25 cellular contexts compared by ENCODE assay signal in genomic region chr21:36841866-36842265, GRCh38.
"Had no signal": no experiment of that assay in that cellular context is flagged by ENCODE, and none has a peak within 500 bp of the region (broad histone marks: within the 10 kb centered on the region; RNA-seq: fewer than 3 reads in every experiment).

No MANE protein-coding gene starts in this region.

- H3K36me3 ChIP-seq: cardiac muscle cell, left lung, neural progenitor cell, right atrium auricular region, tibial artery had no signal

- H3K27ac ChIP-seq: cardiac muscle cell, hepatocyte, left lung, neural progenitor cell, psoas muscle, right atrium auricular region, spleen, tibial artery had no signal

- H3K4me1 Mint-ChIP-seq: activated naive CD8-positive, alpha-beta T cell treated with anti-CD3 and anti-CD28 coated beads for 36 hours; WTC11 had no signal

- H2AFZ ChIP-seq: hepatocyte, neural progenitor cell had no signal

- H3K9me3 Mint-ChIP-seq: activated naive CD8-positive, alpha-beta T cell treated with anti-CD3 and anti-CD28 coated beads for 36 hours; activated T-cell treated with anti-CD3 and anti-CD28 coated beads, Interleukin-2, amount 50 U/mL, for 4 hours; activated T-helper 2 cell treated with anti-CD3 and anti-CD28 coated beads, Interferon-gamma antibody, Interleukin-2, Interleukin-4, amounts not matched to agents 10 μg/mL and 5 μg/mL and 100 μg/mL, durations not matched to agents 14 hours and 24 hours and 36 hours; naive thymus-derived CD4-positive, alpha-beta T cell; neural progenitor cell; stimulated activated naive CD8-positive, alpha-beta T cell treated with anti-CD3 and anti-CD28 coated beads, Interleukin-15, amount 100 ng/mL, for 72 hours; WTC11 had no signal

- H3K9ac ChIP-seq: neural progenitor cell had no signal

- H3K4me2 ChIP-seq: hepatocyte, neural progenitor cell had no signal

- H3K4me3 ChIP-seq: cardiac muscle cell, hepatocyte, left lung, lung, neural progenitor cell, psoas muscle, right atrium auricular region, spleen, tibial artery had no signal

- H3K9me3 ChIP-seq: left lung, psoas muscle, right atrium auricular region, spleen, tibial artery had no signal

- ATAC-seq: activated T-cell treated with anti-CD3 and anti-CD28 coated beads, Interleukin-2, amount 50 U/mL, for 4 hours; left lung; naive thymus-derived CD4-positive, alpha-beta T cell; psoas muscle; stimulated activated naive CD8-positive, alpha-beta T cell treated with anti-CD3 and anti-CD28 coated beads, Interleukin-15, amount 100 ng/mL, for 72 hours; WTC11 had no signal

- H3K4me1 ChIP-seq: left lung, right atrium auricular region, spleen had no signal

- H3K79me2 ChIP-seq: hepatocyte had no signal

- H3K27ac Mint-ChIP-seq: activated naive CD8-positive, alpha-beta T cell treated with anti-CD3 and anti-CD28 coated beads for 36 hours; activated T-helper 2 cell treated with anti-CD3 and anti-CD28 coated beads, Interferon-gamma antibody, Interleukin-2, Interleukin-4, amounts not matched to agents 10 μg/mL and 5 μg/mL and 100 μg/mL, durations not matched to agents 14 hours and 24 hours and 36 hours; naive thymus-derived CD4-positive, alpha-beta T cell; neural progenitor cell; stimulated activated naive CD8-positive, alpha-beta T cell treated with anti-CD3 and anti-CD28 coated beads, Interleukin-15, amount 100 ng/mL, for 72 hours; WTC11 had no signal

- H3K27me3 ChIP-seq: cardiac muscle cell, hepatocyte, left lung, neural progenitor cell, right atrium auricular region, spleen, tibial artery had no signal

- H3K27me3 Mint-ChIP-seq: activated naive CD8-positive, alpha-beta T cell treated with anti-CD3 and anti-CD28 coated beads for 36 hours; naive thymus-derived CD4-positive, alpha-beta T cell; stimulated activated naive CD8-positive, alpha-beta T cell treated with anti-CD3 and anti-CD28 coated beads, Interleukin-15, amount 100 ng/mL, for 72 hours had no signal

- H3K36me3 Mint-ChIP-seq: WTC11 had no signal

- DNase-seq: activated CD4-positive, alpha-beta T cell treated with anti-CD3 and anti-CD28 coated beads, Interleukin-2, amount 50 U/mL, for 4 hours; activated CD8-positive, alpha-beta memory T cell treated with anti-CD3 and anti-CD28 coated beads, Interleukin-2, amount 50 U/mL, for 48 hours; activated naive CD4-positive, alpha-beta T cell; activated naive CD8-positive, alpha-beta T cell treated with anti-CD3 and anti-CD28 coated beads for 36 hours; activated T-cell treated with anti-CD3 and anti-CD28 coated beads, Interleukin-2, amount 50 U/mL, for 4 hours; cortex of kidney; erythroblast; glutamatergic neuron; kidney glomerular epithelial cell; left lung; naive thymus-derived CD4-positive, alpha-beta T cell; psoas muscle; spleen; stimulated activated CD4-positive, alpha-beta T cell treated with anti-CD3 and anti-CD28 coated beads, Interleukin-4, amount 100 ng/mL, for 24 hours; stimulated activated naive CD8-positive, alpha-beta T cell treated with anti-CD3 and anti-CD28 coated beads, Interleukin-15, amount 100 ng/mL, for 72 hours; T-helper 1 cell; T1000; tibial artery had no signal

- H3K4me3 Mint-ChIP-seq: activated naive CD8-positive, alpha-beta T cell treated with anti-CD3 and anti-CD28 coated beads for 36 hours; activated T-cell treated with anti-CD3 and anti-CD28 coated beads, Interleukin-2, amount 50 U/mL, for 4 hours; naive thymus-derived CD4-positive, alpha-beta T cell; neural progenitor cell; stimulated activated naive CD8-positive, alpha-beta T cell treated with anti-CD3 and anti-CD28 coated beads, Interleukin-15, amount 100 ng/mL, for 72 hours; WTC11 had no signal
